Comparison of ENCODE assay signal across 1 cellular context in genomic region chr2:221075203-221075602, GRCh38.
TF ChIP-seq lines count a peak whose summit lies in the region.

No MANE protein-coding gene starts in this region.

TF ChIP-seq in HepG2, 621 proteins besides CTCF, POLR2A, EP300 and RAD21 (continued from another document):
- TF ChIP-seq, protein P1, sequence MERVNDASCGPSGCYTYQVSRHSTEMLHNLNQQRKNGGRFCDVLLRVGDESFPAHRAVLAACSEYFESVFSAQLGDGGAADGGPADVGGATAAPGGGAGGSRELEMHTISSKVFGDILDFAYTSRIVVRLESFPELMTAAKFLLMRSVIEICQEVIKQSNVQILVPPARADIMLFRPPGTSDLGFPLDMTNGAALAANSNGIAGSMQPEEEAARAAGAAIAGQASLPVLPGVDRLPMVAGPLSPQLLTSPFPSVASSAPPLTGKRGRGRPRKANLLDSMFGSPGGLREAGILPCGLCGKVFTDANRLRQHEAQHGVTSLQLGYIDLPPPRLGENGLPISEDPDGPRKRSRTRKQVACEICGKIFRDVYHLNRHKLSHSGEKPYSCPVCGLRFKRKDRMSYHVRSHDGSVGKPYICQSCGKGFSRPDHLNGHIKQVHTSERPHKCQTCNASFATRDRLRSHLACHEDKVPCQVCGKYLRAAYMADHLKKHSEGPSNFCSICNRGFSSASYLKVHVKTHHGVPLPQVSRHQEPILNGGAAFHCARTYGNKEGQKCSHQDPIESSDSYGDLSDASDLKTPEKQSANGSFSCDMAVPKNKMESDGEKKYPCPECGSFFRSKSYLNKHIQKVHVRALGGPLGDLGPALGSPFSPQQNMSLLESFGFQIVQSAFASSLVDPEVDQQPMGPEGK (CRISPR knock-in tag; IDR thresholded peaks at IDR 0.05) = no peak
- TF ChIP-seq ZNF775 (CRISPR knock-in tag; IDR thresholded peaks at IDR 0.05; ENCODE audit: borderline replicate concordance) (no peak), RBM22 (optimal IDR thresholded peaks at IDR 0.05; ENCODE audit: low read length) (no peak)
TF ChIP-seq in HepG2: peak in this region for 1.
